In the genomic region with DNA sequence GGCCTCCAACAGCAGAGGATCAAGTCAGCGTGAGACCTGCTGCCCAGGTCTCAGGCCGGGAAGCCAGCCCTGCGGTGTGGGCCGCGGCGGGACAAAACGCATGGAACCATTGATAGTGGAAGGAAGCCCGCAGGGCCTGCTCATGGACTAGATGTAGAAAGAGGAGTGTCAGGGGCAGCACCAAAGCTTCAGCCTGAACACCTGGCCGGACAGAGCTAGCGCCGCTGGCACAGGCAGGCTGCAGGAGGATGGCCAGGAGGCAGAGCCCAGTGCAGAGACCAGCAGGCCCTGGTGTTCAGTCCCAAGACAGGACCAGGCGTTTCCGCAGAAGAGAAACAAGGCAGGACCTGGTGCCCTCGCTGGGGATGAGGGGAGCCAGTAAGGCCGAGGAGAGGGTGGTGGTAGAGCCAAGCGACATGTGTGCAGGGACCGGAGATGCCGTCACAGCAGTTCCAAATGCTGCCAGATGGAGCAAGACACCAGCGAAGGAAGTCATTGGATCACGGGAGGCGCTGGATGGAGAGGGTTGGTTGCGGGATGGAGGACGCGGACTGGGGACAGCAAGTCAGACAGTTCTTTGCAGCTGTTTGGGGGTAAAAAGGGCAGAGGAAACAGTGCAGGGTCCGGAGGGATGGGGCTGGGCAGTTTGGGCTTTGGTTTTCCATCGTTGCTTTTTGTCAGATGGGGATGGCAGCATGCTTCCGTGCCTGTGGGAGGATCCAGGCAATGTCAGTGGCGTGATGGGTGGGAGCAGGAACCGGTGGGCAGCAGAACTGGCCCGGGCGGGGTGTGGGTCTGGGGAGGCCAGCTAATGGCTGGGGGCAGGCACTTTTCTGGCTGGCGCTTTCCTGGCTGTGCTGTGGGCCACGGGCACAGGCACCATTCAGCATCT, we compare ENCODE assay signal across 18 cellular contexts. TPM values are rescaled to one million over a fixed set of nuclear protein-coding genes. Genes with fewer than 3 reads are reported as not detected.
"Had no signal": no experiment of that assay in that cellular context is flagged by ENCODE, and none has a peak within 500 bp of the region (broad histone marks: within the 10 kb centered on the region; RNA-seq: fewer than 3 reads in every experiment).

No MANE protein-coding gene starts in this region.

- H3K4me3 Mint-ChIP-seq: activated CD4-positive, alpha-beta T cell treated with anti-CD3 and anti-CD28 coated beads, Interleukin-2, amount 10 ng/mL, durations not matched to agents 24 days and 14 days; activated T-cell treated with anti-CD3 and anti-CD28 coated beads, Interleukin-2, amount 50 U/mL, for 4 hours; memory B cell; natural killer cell; T-helper 17 cell had no signal

- ATAC-seq: activated T-cell treated with anti-CD3 and anti-CD28 coated beads, Interleukin-2, amount 50 U/mL, for 4 hours; esophagus mucosa; left lobe of liver; natural killer cell; T-helper 17 cell had no signal

- H3K27me3 ChIP-seq: right lobe of liver, thyroid gland had no signal

- FAIRE-seq: astrocyte, endometrium, keratinocyte had no signal

- H3K27ac ChIP-seq: dorsolateral prefrontal cortex, hepatocyte, right lobe of liver, spleen, thyroid gland had no signal

- H3K79me2 ChIP-seq: hepatocyte had no signal

- H3K36me3 ChIP-seq: right lobe of liver, spleen, thyroid gland had no signal

- H3K4me3 ChIP-seq: dorsolateral prefrontal cortex, hepatocyte, right lobe of liver, spleen, thyroid gland had no signal

- H3K9me3 ChIP-seq: right lobe of liver, spleen, thyroid gland had no signal

- DNase-seq: activated CD4-positive, alpha-beta T cell treated with anti-CD3 and anti-CD28 coated beads, Interleukin-2, amount 10 ng/mL, durations not matched to agents 24 days and 14 days; activated CD4-positive, CD25-positive, alpha-beta regulatory T cell; activated effector memory CD4-positive, alpha-beta T cell treated with Interleukin-2 at 50 U/mL for 16 hours; activated naive CD4-positive, alpha-beta T cell treated with anti-CD3 and anti-CD28 coated beads, Interleukin-2, amount 50 U/mL, for 16 hours; activated T-cell treated with anti-CD3 and anti-CD28 coated beads, Interleukin-2, amount 50 U/mL, for 4 hours; natural killer cell; right lobe of liver; T-helper 17 cell; thyroid gland had no signal

- H3K27me3 Mint-ChIP-seq: activated CD4-positive, alpha-beta T cell treated with anti-CD3 and anti-CD28 coated beads, Interleukin-2, amount 10 ng/mL, durations not matched to agents 24 days and 14 days had no signal

- H3K4me1 Mint-ChIP-seq: memory B cell, natural killer cell had no signal

- H3K4me2 ChIP-seq: hepatocyte had no signal

- H2AFZ ChIP-seq: hepatocyte had no signal

- H3K4me1 ChIP-seq: right lobe of liver, spleen, thyroid gland had no signal

- H3K9me3 Mint-ChIP-seq: activated CD4-positive, alpha-beta T cell treated with anti-CD3 and anti-CD28 coated beads, Interleukin-2, amount 10 ng/mL, durations not matched to agents 24 days and 14 days; activated T-cell treated with anti-CD3 and anti-CD28 coated beads, Interleukin-2, amount 50 U/mL, for 4 hours; memory B cell; natural killer cell had no signal

- H3K36me3 Mint-ChIP-seq: memory B cell, natural killer cell had no signal

- H3K27ac Mint-ChIP-seq: activated CD4-positive, alpha-beta T cell treated with anti-CD3 and anti-CD28 coated beads, Interleukin-2, amount 10 ng/mL, durations not matched to agents 24 days and 14 days; memory B cell; natural killer cell; T-helper 17 cell had no signal

RNA-seq across cellular contexts. Expression of a gene that starts 42.0 kb away (rescaled TPM):
- total RNA-seq: T-helper 17 cell had no signal
